In the genomic region with DNA sequence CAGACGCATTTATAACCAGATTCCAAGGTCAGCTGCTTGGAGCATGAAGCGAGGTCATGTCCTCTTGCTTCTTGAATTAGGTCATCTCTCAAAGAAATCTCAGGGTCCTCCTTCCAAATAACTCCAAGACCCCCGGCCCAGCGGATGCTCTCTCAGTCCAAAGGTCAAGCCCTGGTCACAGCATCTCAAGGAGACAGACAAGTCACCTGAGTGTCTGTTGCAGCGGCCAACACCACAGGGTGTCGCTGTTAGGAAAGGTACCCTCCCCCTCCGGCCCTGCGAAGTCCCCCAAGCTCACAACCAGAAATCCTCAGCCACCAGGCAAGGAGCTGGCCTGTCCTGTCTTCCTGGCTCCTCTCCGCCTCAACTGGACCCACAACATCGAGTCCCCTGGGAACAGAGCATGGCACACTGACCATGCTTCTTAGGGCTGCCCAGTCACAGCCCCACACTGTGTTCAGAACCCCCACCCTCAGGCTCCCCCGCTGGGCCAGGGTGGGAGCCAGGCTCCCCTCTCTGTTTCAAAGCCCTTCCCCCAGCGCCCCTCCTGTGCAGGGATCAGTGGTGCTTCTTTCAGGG, we compare ENCODE assay signal across 10 cellular contexts.
DNase-seq lines count a peak whose midpoint lies in the region; FAIRE-seq and TF ChIP-seq lines count a peak whose summit lies in the region.
"Had no signal": no experiment of that assay in that cellular context is flagged by ENCODE, and none has a peak within 500 bp of the region (broad histone marks: within the 10 kb centered on the region; RNA-seq: fewer than 3 reads in every experiment).

No MANE protein-coding gene starts in this region.

- TF ChIP-seq CTCF in endothelial cell of umbilical vein (IDR thresholded peaks at IDR 0.05; ENCODE audit: extremely low read depth in 1 of 2, insufficient read depth in 1 of 2, low read depth in 1 of 2, low read length in 2 of 2) (peak; percentile 36 to 46), osteoblast (IDR thresholded peaks at IDR 0.05; ENCODE audit: extremely low read depth, low read depth, low read length) (peak; percentile 36)

- dilution Hi-C loops in endothelial cell of umbilical vein (cut with MboI; ENCODE audit: extremely low pct_ligation_motif_present, low sequenced_read_pairs): no loop called here

- TF ChIP-seq POLR2A in endothelial cell of umbilical vein (IDR thresholded peaks at IDR 0.05; ENCODE audit: low read depth, low read length): no peak

- H3K9ac ChIP-seq in endothelial cell of umbilical vein (replicated peaks; ENCODE audit: extremely low read depth, insufficient read depth, low read length): no peak overlapping the region

- in situ Hi-C loops in KBM-7 (cut with MboI; ENCODE audit: low pct_unique_long_range_greater_than_20kb, low sequenced_read_pairs): loop anchor here (25.0 kb wide), 1 partner anchor 199 kb away; no protein-coding TSS in a partner anchor

- POLR2A ChIA-PET in endothelial cell of umbilical vein (lab: Charles Lee): no interaction called here

- H3K79me2 ChIP-seq in endothelial cell of umbilical vein (ENCODE audit: control insufficient read depth, insufficient read depth, low read length) (no peaks in the 10 kb centered on the region), osteoblast (ENCODE audit: insufficient read depth, low read length) (no peaks in the 10 kb centered on the region)

- H3K9me1 ChIP-seq in endothelial cell of umbilical vein (replicated peaks; ENCODE audit: control insufficient read depth, extremely low read depth, insufficient read depth, low read length): no peaks in the 10 kb centered on the region

- intact Hi-C loops in endothelial cell of umbilical vein (cut with micrococcal nuclease): loop anchor here (1.0 to 5.0 kb wide), 3 partner anchors 32 to 446 kb away; no protein-coding TSS in a partner anchor

- H3K9me3 ChIP-seq in endothelial cell of umbilical vein (replicated peaks; ENCODE audit: control insufficient read depth, insufficient read depth, low read length): no peaks in the 10 kb centered on the region
- no peaks in the 10 kb centered on the region for H3K9me3 ChIP-seq in osteoblast (ENCODE audit: low read depth, low read length)

- CTCF ChIA-PET in endothelial cell of umbilical vein (lab: Charles Lee): interaction anchor here (1.0 to 4.5 kb wide), 7 partner anchors 14 to 446 kb away, joined by 3 to 126 read pairs (median 8); no protein-coding TSS in a partner anchor

- FAIRE-seq in endothelial cell of umbilical vein (lab: Jason Lieb, UNC): no peak

- H3K27me3 ChIP-seq in endothelial cell of umbilical vein (ENCODE audit: control insufficient read depth in 2 of 2, insufficient read depth in 2 of 2, low read length in 2 of 2) (no peaks in the 10 kb centered on the region), osteoblast (ENCODE audit: insufficient read depth, low read length) (no peaks in the 10 kb centered on the region)

- H3K27me3 Mint-ChIP-seq in activated T-cell treated with anti-CD3 and anti-CD28 coated beads, Interleukin-2, amount 50 U/mL, for 24 hours: peaks cover 16% of the 10 kb centered on the region

- no peak overlapping the region for H3K4me3 Mint-ChIP-seq in activated T-cell treated with anti-CD3 and anti-CD28 coated beads, Interleukin-2, amount 50 U/mL, for 24 hours

- H3K4me3 ChIP-seq in endothelial cell of umbilical vein (replicated peaks in 1 of 3; ENCODE audit: insufficient read depth in 1 of 3, low read depth in 1 of 3, low read length in 3 of 3): no peak overlapping the region
- H3K4me3 ChIP-seq in osteoblast (ENCODE audit: insufficient read depth, low read length): no peak overlapping the region

- H3K4me1 ChIP-seq in endothelial cell of umbilical vein (ENCODE audit: control insufficient read depth, extremely low read depth, insufficient read depth, low read length) (peaks cover 5% of the 10 kb centered on the region), osteoblast (ENCODE audit: insufficient read depth, low read length) (peaks cover 22% of the 10 kb centered on the region)

- H3K27ac ChIP-seq in endothelial cell of umbilical vein (ENCODE audit: insufficient read depth, low read depth, low read length): no peak overlapping the region
- H3K27ac ChIP-seq in osteoblast (ENCODE audit: low read depth, low read length): no peak overlapping the region
- H3K27ac ChIP-seq: RWPE1 had no signal

- H2AFZ ChIP-seq in endothelial cell of umbilical vein (ENCODE audit: low read depth, low read length) (no peak overlapping the region), osteoblast (ENCODE audit: low read length) (no peak overlapping the region)

- no peaks in the 10 kb centered on the region for H3K9me3 Mint-ChIP-seq in activated T-cell treated with anti-CD3 and anti-CD28 coated beads, Interleukin-2, amount 50 U/mL, for 24 hours

- BruUV-seq in endothelial cell of umbilical vein (replicated peaks; lab: Mats Ljungman, UMichigan): no TSS peak

- H4K20me1 ChIP-seq in endothelial cell of umbilical vein (replicated peaks; ENCODE audit: control insufficient read depth, extremely low read depth, insufficient read depth, low read length): no peaks in the 10 kb centered on the region
- no peaks in the 10 kb centered on the region for H4K20me1 ChIP-seq in osteoblast (ENCODE audit: insufficient read depth, low read length)

- no peaks in the 10 kb centered on the region for H3K36me3 Mint-ChIP-seq in activated T-cell treated with anti-CD3 and anti-CD28 coated beads, Interleukin-2, amount 50 U/mL, for 24 hours (ENCODE audit: low read depth)

- no peak overlapping the region for H3K27ac Mint-ChIP-seq in activated T-cell treated with anti-CD3 and anti-CD28 coated beads, Interleukin-2, amount 50 U/mL, for 24 hours

- peaks cover 4% of the 10 kb centered on the region for H3K4me1 Mint-ChIP-seq in activated T-cell treated with anti-CD3 and anti-CD28 coated beads, Interleukin-2, amount 50 U/mL, for 24 hours (ENCODE audit: low read depth)

- no peak overlapping the region for H3K4me2 ChIP-seq in endothelial cell of umbilical vein (ENCODE audit: insufficient read depth, low read length)
- no peak overlapping the region for H3K4me2 ChIP-seq in osteoblast (ENCODE audit: insufficient read depth, low read length)

- no peaks in the 10 kb centered on the region for H3K36me3 ChIP-seq in endothelial cell of umbilical vein (ENCODE audit: control insufficient read depth in 2 of 2, extremely low read depth in 1 of 2, insufficient read depth in 2 of 2, low read length in 2 of 2)
- H3K36me3 ChIP-seq in osteoblast (ENCODE audit: insufficient read depth, low read length): no peaks in the 10 kb centered on the region

- DNase-seq in NCI-H524 (lab: John Stamatoyannopoulos, UW) (peak; percentile 18 to 55), NCI-H524 treated with DMSO at 0.1 percent for 48 hours (lab: John Stamatoyannopoulos, UW) (no peak), KBM-7 (peak; percentile 61), endothelial cell of umbilical vein (ENCODE audit: low read depth, low spot score) (peak; percentile 32), osteoblast (ENCODE audit: insufficient read length, low spot score, missing footprints) (peak; percentile 86), NCI-H748 treated with DMSO at 0.1 percent for 48 hours (lab: John Stamatoyannopoulos, UW) (no peak)
- DNase-seq in activated T-cell treated with anti-CD3 and anti-CD28 coated beads, Interleukin-2, amount 50 U/mL, for 24 hours: no peak
- no peak for DNase-seq in activated CD4-positive, alpha-beta T cell treated with anti-CD3 and anti-CD28 coated beads for 1 hour
- DNase-seq: activated CD4-positive, alpha-beta T cell treated with anti-CD3 and anti-CD28 coated beads, Interleukin-2, amount 50 U/mL, for 1 hour had no signal

TF ChIP-seq in endothelial cell of umbilical vein, 7 proteins besides CTCF, POLR2A, EP300 and RAD21:
- TF ChIP-seq POLR2AphosphoS5 (IDR thresholded peaks at IDR 0.05; ENCODE audit: insufficient read depth, low read depth, low read length) (no peak), GATA2 (IDR thresholded peaks at IDR 0.05; ENCODE audit: insufficient read depth, insufficient read length, low read depth, low read length) (no peak), JUN (IDR thresholded peaks at IDR 0.05; ENCODE audit: borderline replicate concordance, insufficient read depth, insufficient read length, low read depth) (no peak), MYC (IDR thresholded peaks at IDR 0.05; ENCODE audit: low read depth, low read length) (no peak), EZH2 (IDR thresholded peaks at IDR 0.05; ENCODE audit: borderline replicate concordance, low read depth, low read length, severe bottlenecking) (no peak), FOS (IDR thresholded peaks at IDR 0.05; ENCODE audit: borderline replicate concordance, insufficient read depth, low read length) (no peak)
- TF ChIP-seq, protein P1, sequence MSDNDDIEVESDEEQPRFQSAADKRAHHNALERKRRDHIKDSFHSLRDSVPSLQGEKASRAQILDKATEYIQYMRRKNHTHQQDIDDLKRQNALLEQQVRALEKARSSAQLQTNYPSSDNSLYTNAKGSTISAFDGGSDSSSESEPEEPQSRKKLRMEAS (IDR thresholded peaks at IDR 0.05; ENCODE audit: insufficient read depth, insufficient read length): no peak

Comparison
In these comparisons a context has a peak if more than half of its experiments do, and no peak if none do; other contexts are left out.
1. DNase-seq: peak in NCI-H524 (2 of 2), KBM-7 (single experiment), endothelial cell of umbilical vein (single experiment) and osteoblast (single experiment); none in NCI-H524 treated with DMSO at 0.1 percent for 48 hours (single experiment), NCI-H748 treated with DMSO at 0.1 percent for 48 hours (single experiment), activated T-cell treated with anti-CD3 and anti-CD28 coated beads, Interleukin-2, amount 50 U/mL, for 24 hours (single experiment) and activated CD4-positive, alpha-beta T cell treated with anti-CD3 and anti-CD28 coated beads for 1 hour (single experiment).